ENCODE assay signal across 1 cellular context in the genomic region with DNA sequence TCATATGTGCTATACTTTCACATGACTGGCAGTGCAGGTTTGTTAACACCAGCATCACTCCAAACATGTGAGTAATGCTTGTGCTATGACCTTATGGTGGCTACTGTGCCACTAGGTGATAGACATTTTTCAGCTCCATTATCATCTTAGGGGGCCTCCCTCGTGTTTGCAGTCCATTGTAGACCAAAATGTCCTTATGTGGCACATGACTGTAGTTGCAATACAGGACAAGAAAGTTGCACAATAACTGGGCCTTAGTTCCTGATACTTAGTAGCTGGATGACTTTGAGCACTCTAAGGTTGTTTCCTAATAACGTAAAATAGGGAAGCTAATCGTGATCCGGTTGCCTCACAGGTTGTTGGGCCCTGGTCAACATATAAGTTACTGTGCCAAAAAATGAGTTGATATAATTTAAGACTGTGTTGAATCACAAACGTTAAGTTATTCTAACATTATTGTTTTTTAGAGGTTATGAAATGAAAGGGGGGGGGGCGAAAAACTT.
A peak's percentile ranks its signal among the peaks of the same experiment; 100 is the strongest.
TF ChIP-seq lines count a peak whose summit lies in the region.

No MANE protein-coding gene starts in this region.

TF ChIP-seq in HepG2, 621 proteins besides CTCF, POLR2A, EP300 and RAD21 (continued from another document and continues in another):
- no peak for TF ChIP-seq ZNF720 (CRISPR knock-in tag; IDR thresholded peaks at IDR 0.05)
- TF ChIP-seq ZFP36 (IDR thresholded peaks at IDR 0.05; ENCODE audit: borderline replicate concordance, low read depth, low read length, partially characterized antibody), result no peak
- TF ChIP-seq JUNB (CRISPR knock-in tag; IDR thresholded peaks at IDR 0.05; ENCODE audit: borderline replicate concordance), result peak; percentile 25; the same call in 1 of the 2 replicates
- TF ChIP-seq FOXA1 (IDR thresholded peaks at IDR 0.05), result no peak
- peak; percentile 62; the same call in 1 of the 2 replicates for TF ChIP-seq FOXA1 (CRISPR knock-in tag; IDR thresholded peaks at IDR 0.05)
- TF ChIP-seq BRCA1 (CRISPR knock-in tag; IDR thresholded peaks at IDR 0.05), result no peak
- TF ChIP-seq KDM4B (CRISPR knock-in tag; IDR thresholded peaks at IDR 0.05), result no peak
- TF ChIP-seq PPARG (CRISPR knock-in tag; conservative IDR thresholded peaks at IDR 0.05), result peak; percentile 46; the same call in 1 of the 2 replicates
- no peak for TF ChIP-seq ATF1 (CRISPR knock-in tag; IDR thresholded peaks at IDR 0.05)
- TF ChIP-seq CEBPB (IDR thresholded peaks at IDR 0.05; ENCODE audit: borderline replicate concordance, low read depth, low read length), result peak; percentile 100
- no peak for TF ChIP-seq KAT2B (IDR thresholded peaks at IDR 0.05; ENCODE audit: borderline replicate concordance, low read depth, low read length)
- TF ChIP-seq DMAP1 (CRISPR knock-in tag; IDR thresholded peaks at IDR 0.05), result peak; percentile 66; the same call in 1 of the 2 replicates
- no peak for TF ChIP-seq TFDP1 (CRISPR knock-in tag; IDR thresholded peaks at IDR 0.05; ENCODE audit: borderline replicate concordance)
- TF ChIP-seq TEAD3 (CRISPR knock-in tag; optimal IDR thresholded peaks at IDR 0.05; ENCODE audit: borderline replicate concordance), result peak; percentile 53
- TF ChIP-seq ZNF577 (CRISPR knock-in tag; IDR thresholded peaks at IDR 0.05; ENCODE audit: borderline replicate concordance, low read depth), result no peak
- no peak for TF ChIP-seq ZBTB20 (CRISPR knock-in tag; IDR thresholded peaks at IDR 0.05; ENCODE audit: borderline replicate concordance, low read depth)
- no peak for TF ChIP-seq RFX1 (IDR thresholded peaks at IDR 0.05)
- TF ChIP-seq BCL6 (CRISPR knock-in tag; IDR thresholded peaks at IDR 0.05), result peak; percentile 54
- no peak for TF ChIP-seq LCORL (IDR thresholded peaks at IDR 0.05)
- TF ChIP-seq LCORL (CRISPR knock-in tag; IDR thresholded peaks at IDR 0.05), result peak; percentile 19; the same call in 1 of the 2 replicates
- no peak for TF ChIP-seq MED8 (CRISPR knock-in tag; IDR thresholded peaks at IDR 0.05; ENCODE audit: insufficient replicate concordance)
- 0 out of 2 replicates have a peak, but pooled peaks have one; percentile 2 for TF ChIP-seq BCL3 (CRISPR knock-in tag; IDR thresholded peaks at IDR 0.05)
- no peak for TF ChIP-seq PAX8 (CRISPR knock-in tag; IDR thresholded peaks at IDR 0.05; ENCODE audit: borderline replicate concordance)
- TF ChIP-seq ZBTB2 (CRISPR knock-in tag; IDR thresholded peaks at IDR 0.05; ENCODE audit: low read depth), result no peak
- no peak for TF ChIP-seq KAT8 (CRISPR knock-in tag; IDR thresholded peaks at IDR 0.05)
- no peak; the same call in 1 of the 2 replicates for TF ChIP-seq NCOR1 (IDR thresholded peaks at IDR 0.05; ENCODE audit: borderline replicate concordance, low read length)
- no peak for TF ChIP-seq HIVEP1 (CRISPR knock-in tag; IDR thresholded peaks at IDR 0.05)
- no peak for TF ChIP-seq MIER3 (CRISPR knock-in tag; IDR thresholded peaks at IDR 0.05; ENCODE audit: borderline replicate concordance)
- no peak for TF ChIP-seq NFAT5 (CRISPR knock-in tag; IDR thresholded peaks at IDR 0.05)
- no peak for TF ChIP-seq ZNF563 (CRISPR knock-in tag; IDR thresholded peaks at IDR 0.05)
- no peak for TF ChIP-seq MTF2 (CRISPR knock-in tag; IDR thresholded peaks at IDR 0.05; ENCODE audit: borderline replicate concordance)
- no peak for TF ChIP-seq REXO4 (CRISPR knock-in tag; IDR thresholded peaks at IDR 0.05; ENCODE audit: borderline replicate concordance)
- peak; percentile 62 for TF ChIP-seq ZNF644 (CRISPR knock-in tag; IDR thresholded peaks at IDR 0.05; ENCODE audit: low read depth)
- TF ChIP-seq ARHGAP35 (CRISPR knock-in tag; IDR thresholded peaks at IDR 0.05; ENCODE audit: borderline replicate concordance), result no peak
- TF ChIP-seq MYPOP (CRISPR knock-in tag; IDR thresholded peaks at IDR 0.05), result no peak
- peak; percentile 32; the same call in 1 of the 2 replicates for TF ChIP-seq USF2 (IDR thresholded peaks at IDR 0.05; ENCODE audit: low read depth, low read length)
- peak; percentile 68; the same call in 1 of the 2 replicates for TF ChIP-seq USF2 (CRISPR knock-in tag; IDR thresholded peaks at IDR 0.05; ENCODE audit: borderline replicate concordance)
- TF ChIP-seq BHLHE40 (IDR thresholded peaks at IDR 0.05; ENCODE audit: low read length), result peak; percentile 88
- no peak for TF ChIP-seq ZNF616 (CRISPR knock-in tag; IDR thresholded peaks at IDR 0.05; ENCODE audit: low read depth)
- TF ChIP-seq, protein P1, sequence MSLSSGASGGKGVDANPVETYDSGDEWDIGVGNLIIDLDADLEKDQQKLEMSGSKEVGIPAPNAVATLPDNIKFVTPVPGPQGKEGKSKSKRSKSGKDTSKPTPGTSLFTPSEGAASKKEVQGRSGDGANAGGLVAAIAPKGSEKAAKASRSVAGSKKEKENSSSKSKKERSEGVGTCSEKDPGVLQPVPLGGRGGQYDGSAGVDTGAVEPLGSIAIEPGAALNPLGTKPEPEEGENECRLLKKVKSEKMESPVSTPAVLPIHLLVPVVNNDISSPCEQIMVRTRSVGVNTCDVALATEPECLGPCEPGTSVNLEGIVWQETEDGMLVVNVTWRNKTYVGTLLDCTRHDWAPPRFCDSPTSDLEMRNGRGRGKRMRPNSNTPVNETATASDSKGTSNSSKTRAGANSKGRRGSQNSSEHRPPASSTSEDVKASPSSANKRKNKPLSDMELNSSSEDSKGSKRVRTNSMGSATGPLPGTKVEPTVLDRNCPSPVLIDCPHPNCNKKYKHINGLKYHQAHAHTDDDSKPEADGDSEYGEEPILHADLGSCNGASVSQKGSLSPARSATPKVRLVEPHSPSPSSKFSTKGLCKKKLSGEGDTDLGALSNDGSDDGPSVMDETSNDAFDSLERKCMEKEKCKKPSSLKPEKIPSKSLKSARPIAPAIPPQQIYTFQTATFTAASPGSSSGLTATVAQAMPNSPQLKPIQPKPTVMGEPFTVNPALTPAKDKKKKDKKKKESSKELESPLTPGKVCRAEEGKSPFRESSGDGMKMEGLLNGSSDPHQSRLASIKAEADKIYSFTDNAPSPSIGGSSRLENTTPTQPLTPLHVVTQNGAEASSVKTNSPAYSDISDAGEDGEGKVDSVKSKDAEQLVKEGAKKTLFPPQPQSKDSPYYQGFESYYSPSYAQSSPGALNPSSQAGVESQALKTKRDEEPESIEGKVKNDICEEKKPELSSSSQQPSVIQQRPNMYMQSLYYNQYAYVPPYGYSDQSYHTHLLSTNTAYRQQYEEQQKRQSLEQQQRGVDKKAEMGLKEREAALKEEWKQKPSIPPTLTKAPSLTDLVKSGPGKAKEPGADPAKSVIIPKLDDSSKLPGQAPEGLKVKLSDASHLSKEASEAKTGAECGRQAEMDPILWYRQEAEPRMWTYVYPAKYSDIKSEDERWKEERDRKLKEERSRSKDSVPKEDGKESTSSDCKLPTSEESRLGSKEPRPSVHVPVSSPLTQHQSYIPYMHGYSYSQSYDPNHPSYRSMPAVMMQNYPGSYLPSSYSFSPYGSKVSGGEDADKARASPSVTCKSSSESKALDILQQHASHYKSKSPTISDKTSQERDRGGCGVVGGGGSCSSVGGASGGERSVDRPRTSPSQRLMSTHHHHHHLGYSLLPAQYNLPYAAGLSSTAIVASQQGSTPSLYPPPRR (CRISPR knock-in tag; IDR thresholded peaks at IDR 0.05; ENCODE audit: borderline replicate concordance), result no peak
- TF ChIP-seq REPIN1 (CRISPR knock-in tag; IDR thresholded peaks at IDR 0.05; ENCODE audit: borderline replicate concordance, low read depth), result no peak
- TF ChIP-seq, protein P2, sequence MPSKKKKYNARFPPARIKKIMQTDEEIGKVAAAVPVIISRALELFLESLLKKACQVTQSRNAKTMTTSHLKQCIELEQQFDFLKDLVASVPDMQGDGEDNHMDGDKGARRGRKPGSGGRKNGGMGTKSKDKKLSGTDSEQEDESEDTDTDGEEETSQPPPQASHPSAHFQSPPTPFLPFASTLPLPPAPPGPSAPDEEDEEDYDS (CRISPR knock-in tag; IDR thresholded peaks at IDR 0.05), result no peak
- TF ChIP-seq ZNF761 (CRISPR knock-in tag; conservative IDR thresholded peaks at IDR 0.05), result no peak
- TF ChIP-seq NR2F6 (IDR thresholded peaks at IDR 0.05), result 0 out of 2 replicates have a peak, but pooled peaks have one; percentile 21
- TF ChIP-seq NR2F6 (CRISPR knock-in tag; IDR thresholded peaks at IDR 0.05), result no peak
- peak; percentile 25; the same call in 1 of the 2 replicates for TF ChIP-seq SAP130 (CRISPR knock-in tag; IDR thresholded peaks at IDR 0.05; ENCODE audit: low read depth)
- TF ChIP-seq ZNF841 (CRISPR knock-in tag; IDR thresholded peaks at IDR 0.05; ENCODE audit: borderline replicate concordance), result no peak
- TF ChIP-seq SETDB1 (CRISPR knock-in tag; IDR thresholded peaks at IDR 0.05; ENCODE audit: borderline replicate concordance), result no peak
